In the genomic region with DNA sequence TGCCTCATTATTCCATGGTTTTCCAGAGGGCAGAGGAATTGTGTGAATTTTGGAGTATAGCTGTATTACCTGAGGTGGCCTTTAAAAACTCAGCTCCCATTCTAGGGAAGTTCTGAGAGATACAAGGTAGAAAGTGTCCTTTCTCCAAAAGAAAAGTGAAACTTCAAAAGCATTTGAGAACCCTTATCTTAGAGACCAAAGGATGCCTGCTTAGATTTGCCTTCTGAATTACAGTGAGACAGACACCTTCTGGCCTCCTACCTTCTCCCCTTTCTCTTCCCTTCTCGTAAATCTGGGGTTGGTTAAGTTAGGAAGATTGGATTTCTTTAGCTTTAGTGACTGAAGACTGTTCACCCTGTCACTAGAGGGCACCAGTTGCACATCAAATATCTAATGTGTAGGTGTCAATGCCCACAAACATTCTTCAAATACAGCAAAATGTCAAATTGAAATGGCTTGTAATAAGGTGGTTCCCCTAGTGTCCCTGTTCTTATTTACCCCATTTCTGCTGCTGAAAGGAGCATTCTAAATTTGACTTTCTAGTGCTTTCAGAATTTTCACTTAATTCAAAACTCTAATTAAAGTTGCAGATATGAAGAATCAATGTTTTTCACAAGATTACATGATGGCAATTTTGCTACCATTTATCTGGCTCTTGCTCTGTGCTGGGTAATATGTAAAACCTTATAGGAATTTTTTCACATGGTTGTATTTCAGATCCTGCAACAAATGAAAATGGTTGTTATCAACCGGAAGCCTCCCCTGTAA, we compare ENCODE assay signal across 8 cellular contexts. TPM values are rescaled to one million over a fixed set of nuclear protein-coding genes. Genes with fewer than 3 reads are reported as not detected.
DNase-seq lines count a peak whose midpoint lies in the region; ATAC-seq, FAIRE-seq and TF ChIP-seq lines count a peak whose summit lies in the region.

No MANE protein-coding gene starts in this region.

- H3K27ac ChIP-seq in SJSA1 (no peak overlapping the region), brain microvascular endothelial cell (no peak overlapping the region), keratinocyte (ENCODE audit: control insufficient read depth, insufficient read depth, low read length) (no peak overlapping the region)

- DNase-seq in activated CD8-positive, alpha-beta memory T cell treated with anti-CD3 and anti-CD28 coated beads, Interleukin-2, amount 10 ng/mL, durations not matched to agents 7 days and 5 days, result peak; percentile 63
- no peak for DNase-seq in activated CD8-positive, alpha-beta memory T cell treated with anti-CD3 and anti-CD28 coated beads, Interleukin-2, amount 50 U/mL, for 48 hours
- DNase-seq in HAP-1 (ENCODE audit: low spot score in 2 of 2), result peak; percentile 67 to 76
- DNase-seq in MG63, result peak; percentile 32
- peak; percentile 52 to 59 for DNase-seq in SJSA1 (ENCODE audit: low read depth in 1 of 2, low spot score in 2 of 2)
- DNase-seq in brain microvascular endothelial cell, result peak; percentile 56
- DNase-seq in keratinocyte (ENCODE audit: low read depth, low spot score), result no peak
- peak; percentile 8 for DNase-seq in stimulated activated CD4-positive, alpha-beta T cell treated with anti-CD3 and anti-CD28 coated beads, Interleukin-4, amount 100 ng/mL, for 1 hour

- peaks cover 27% of the 10 kb centered on the region for H3K4me1 Mint-ChIP-seq in activated CD8-positive, alpha-beta memory T cell treated with anti-CD3 and anti-CD28 coated beads, Interleukin-2, amount 10 ng/mL, durations not matched to agents 7 days and 5 days

- dilution Hi-C loops in keratinocyte (cut with MboI; ENCODE audit: extremely low pct_ligation_motif_present, low sequenced_read_pairs), result no loop called here

- H3K4me1 ChIP-seq in HAP-1, result no peaks in the 10 kb centered on the region
- H3K4me1 ChIP-seq in SJSA1 (replicated peaks), result peaks cover 6% of the 10 kb centered on the region
- H3K4me1 ChIP-seq in keratinocyte (ENCODE audit: control insufficient read depth, extremely low read depth, insufficient read depth, low read length), result no peaks in the 10 kb centered on the region

- no peaks in the 10 kb centered on the region for H3K9me3 ChIP-seq in HAP-1
- no peaks in the 10 kb centered on the region for H3K9me3 ChIP-seq in MG63
- no peaks in the 10 kb centered on the region for H3K9me3 ChIP-seq in SJSA1 (replicated peaks)
- no peaks in the 10 kb centered on the region for H3K9me3 ChIP-seq in keratinocyte (ENCODE audit: control insufficient read depth, low read depth, low read length)

- CTCF ChIA-PET in activated CD8-positive, alpha-beta memory T cell treated with anti-CD3 and anti-CD28 coated beads, Interleukin-2, amount 10 ng/mL, durations not matched to agents 7 days and 5 days (lab: Charles Lee), result interaction anchor here (1.0 to 2.7 kb wide), 11 partner anchors 9 to 643 kb away, joined by 3 to 17 read pairs (median 4); no protein-coding TSS in a partner anchor

- no peaks in the 10 kb centered on the region for H3K79me2 ChIP-seq in keratinocyte (ENCODE audit: control insufficient read depth, insufficient read depth, low read length)

- H4K20me1 ChIP-seq in keratinocyte (ENCODE audit: control insufficient read depth, extremely low read depth, insufficient read depth, low read length), result no peaks in the 10 kb centered on the region

- H3K36me3 ChIP-seq in HAP-1 (replicated peaks), result no peaks in the 10 kb centered on the region
- no peaks in the 10 kb centered on the region for H3K36me3 ChIP-seq in MG63
- H3K36me3 ChIP-seq in SJSA1, result no peaks in the 10 kb centered on the region
- no peaks in the 10 kb centered on the region for H3K36me3 ChIP-seq in brain microvascular endothelial cell (replicated peaks)
- H3K36me3 ChIP-seq in keratinocyte (ENCODE audit: control insufficient read depth in 2 of 2, extremely low read depth in 1 of 2, insufficient read depth in 2 of 2, low read length in 2 of 2), result no peaks in the 10 kb centered on the region

- peak; percentile 87 for FAIRE-seq in keratinocyte (lab: Jason Lieb, UNC)

- in situ Hi-C loops in HAP-1 (cut with MboI; ENCODE audit: low sequenced_read_pairs), result loop anchor here (25.0 kb wide), 1 partner anchor 198 kb away; no protein-coding TSS in a partner anchor
- in situ Hi-C loops in brain microvascular endothelial cell (cut with HindIII; ENCODE audit: low pct_ligation_motif_present, low sequenced_read_pairs), result no loop called here

- no peaks in the 10 kb centered on the region for H3K9me1 ChIP-seq in keratinocyte (ENCODE audit: control insufficient read depth, extremely low read depth, insufficient read depth, low read length)

- H2AFZ ChIP-seq in keratinocyte (ENCODE audit: control insufficient read depth, low read length), result no peak overlapping the region

- H3K36me3 Mint-ChIP-seq in activated CD8-positive, alpha-beta memory T cell treated with anti-CD3 and anti-CD28 coated beads, Interleukin-2, amount 10 ng/mL, durations not matched to agents 7 days and 5 days, result peaks cover 2% of the 10 kb centered on the region

- no peak overlapping the region for H3K27ac Mint-ChIP-seq in activated CD8-positive, alpha-beta memory T cell treated with anti-CD3 and anti-CD28 coated beads, Interleukin-2, amount 10 ng/mL, durations not matched to agents 7 days and 5 days

- no peak overlapping the region for H3K4me2 ChIP-seq in keratinocyte (ENCODE audit: control insufficient read depth, extremely low read depth, insufficient read depth, low read depth, low read length)

- H3K4me3 ChIP-seq in HAP-1 (no peak overlapping the region), MG63 (no peak overlapping the region), SJSA1 (no peak overlapping the region), brain microvascular endothelial cell (ENCODE audit: low read depth, low read length) (no peak overlapping the region), keratinocyte (ENCODE audit: control insufficient read depth in 2 of 3, extremely low read depth in 1 of 3, insufficient read depth in 2 of 3, low read depth in 1 of 3, low read length in 3 of 3) (no peak overlapping the region)

- no peak overlapping the region for H3K9ac ChIP-seq in keratinocyte (ENCODE audit: control insufficient read depth, extremely low read depth, insufficient read depth, low read length)

- peaks cover 23% of the 10 kb centered on the region for H3K27me3 Mint-ChIP-seq in activated CD8-positive, alpha-beta memory T cell treated with anti-CD3 and anti-CD28 coated beads, Interleukin-2, amount 10 ng/mL, durations not matched to agents 7 days and 5 days

- peak; percentile 70 for ATAC-seq in activated CD8-positive, alpha-beta memory T cell treated with anti-CD3 and anti-CD28 coated beads, Interleukin-2, amount 10 ng/mL, durations not matched to agents 7 days and 5 days

- H3K9me3 Mint-ChIP-seq in activated CD8-positive, alpha-beta memory T cell treated with anti-CD3 and anti-CD28 coated beads, Interleukin-2, amount 10 ng/mL, durations not matched to agents 7 days and 5 days (ENCODE audit: low read depth), result no peaks in the 10 kb centered on the region

- no peak overlapping the region for H3K4me3 Mint-ChIP-seq in activated CD8-positive, alpha-beta memory T cell treated with anti-CD3 and anti-CD28 coated beads, Interleukin-2, amount 10 ng/mL, durations not matched to agents 7 days and 5 days

- TF ChIP-seq CTCF in brain microvascular endothelial cell (IDR thresholded peaks at IDR 0.05; ENCODE audit: low read depth, low read length, missing control alignments) (peak; percentile 69), keratinocyte (optimal IDR thresholded peaks at IDR 0.05 in 1 of 3, IDR thresholded peaks at IDR 0.05 in 1 of 3, conservative IDR thresholded peaks at IDR 0.05 in 1 of 3; ENCODE audit: extremely low read depth in 1 of 3, insufficient read depth in 2 of 3, low read length in 3 of 3) (peak; percentile 69 to 80 (median 70))

- H3K27me3 ChIP-seq in HAP-1 (ENCODE audit: low read depth), result peaks cover 4% of the 10 kb centered on the region
- no peaks in the 10 kb centered on the region for H3K27me3 ChIP-seq in MG63
- no peaks in the 10 kb centered on the region; the same call in 1 of the 2 replicates for H3K27me3 ChIP-seq in SJSA1 (replicated peaks)
- H3K27me3 ChIP-seq in brain microvascular endothelial cell (replicated peaks), result no peaks in the 10 kb centered on the region
- H3K27me3 ChIP-seq in keratinocyte (ENCODE audit: control insufficient read depth, extremely low read depth, insufficient read depth, low read length), result peaks cover 5% of the 10 kb centered on the region

RNA-seq across cellular contexts. Expression of a gene that starts 46.7 kb away (rescaled TPM):
- total RNA-seq in activated CD8-positive, alpha-beta memory T cell treated with anti-CD3 and anti-CD28 coated beads, Interleukin-2, amount 10 ng/mL, durations not matched to agents 7 days and 5 days, result 10 to 100 TPM; 27.2 to 35.6 TPM
- total RNA-seq in MG63 (2014; rRNA removed; shearing (Covaris generic); ENCODE audit: low replicate concordance), result 26.8 and 40.3 TPM in 2 replicates
- 63.3 and 73.9 TPM in 2 replicates for total RNA-seq in SJSA1 (2014; rRNA removed; shearing (Covaris generic))
- polyA plus RNA-seq in keratinocyte, result 38.1 to 63.1 TPM (median 48.6 TPM) in 3 replicates
- polyA plus RNA-seq in keratinocyte (2011; ENCODE audit: low read depth), result 18.6 TPM
- polyA plus RNA-seq in keratinocyte (2011; cell fraction: cytosol; rRNA removed), result 27.6 and 39.7 TPM in 2 replicates
- polyA plus RNA-seq in keratinocyte (2011; cell fraction: nucleus; rRNA removed), result 49.0 and 58.6 TPM in 2 replicates
- 22.9 and 38.1 TPM in 2 replicates for polyA plus RNA-seq in keratinocyte (2012; ENCODE audit: low replicate concordance)
- polyA minus RNA-seq in keratinocyte, result 64.6 to 107 TPM (median 96.3 TPM) in 3 replicates
- 33.0 TPM for polyA minus RNA-seq in keratinocyte (2011; cell fraction: cytosol; rRNA and poly(A)+ RNA removed)
- 38.9 and 74.4 TPM in 2 replicates for polyA minus RNA-seq in keratinocyte (2011; cell fraction: nucleus; rRNA and poly(A)+ RNA removed)

Comparison
In these comparisons a context has a peak if more than half of its experiments do, and no peak if none do; other contexts are left out.
1. DNase-seq: peak in activated CD8-positive, alpha-beta memory T cell treated with anti-CD3 and anti-CD28 coated beads, Interleukin-2, amount 10 ng/mL, durations not matched to agents 7 days and 5 days (single experiment), HAP-1 (2 of 2), MG63 (single experiment), SJSA1 (2 of 2), brain microvascular endothelial cell (single experiment) and stimulated activated CD4-positive, alpha-beta T cell treated with anti-CD3 and anti-CD28 coated beads, Interleukin-4, amount 100 ng/mL, for 1 hour (single experiment); none in activated CD8-positive, alpha-beta memory T cell treated with anti-CD3 and anti-CD28 coated beads, Interleukin-2, amount 50 U/mL, for 48 hours (single experiment) and keratinocyte (single experiment).